ENCODE assay signal across 12 cellular contexts in genomic region chr3:42097166-42097946, GRCh38. TPM values are rescaled to one million over a fixed set of nuclear protein-coding genes. Genes with fewer than 3 reads are reported as not detected.
DNase-seq lines count a peak whose midpoint lies in the region; ATAC-seq and TF ChIP-seq lines count a peak whose summit lies in the region.
"Had no signal": no experiment of that assay in that cellular context is flagged by ENCODE, and none has a peak within 500 bp of the region (broad histone marks: within the 10 kb centered on the region; RNA-seq: fewer than 3 reads in every experiment).

No MANE protein-coding gene starts in this region.

- CTCF ChIA-PET in BJ (lab: Yijun Ruan, JAX) (interaction anchor here (0.5 to 4.0 kb wide), 6 partner anchors 13 to 214 kb away, joined by 3 to 25 read pairs (median 7); no protein-coding TSS in a partner anchor), Caco-2 (lab: Charles Lee) (no interaction called here)

- H3K27ac ChIP-seq in uterus = peak overlapping the region in 1 of 2 donors; percentile 38

- no peaks in the 10 kb centered on the region for H3K27me3 Mint-ChIP-seq in central memory CD8-positive, alpha-beta T cell
- no peaks in the 10 kb centered on the region for H3K27me3 Mint-ChIP-seq in osteocyte (ENCODE audit: unreplicated experiment)
- no peaks in the 10 kb centered on the region for H3K27me3 Mint-ChIP-seq in Caco-2 (ENCODE audit: insufficient read depth, unreplicated experiment)
- H3K27me3 Mint-ChIP-seq: naive thymus-derived CD4-positive, alpha-beta T cell had no signal

- no peaks in the 10 kb centered on the region for H3K9me3 ChIP-seq in Caco-2
- H3K9me3 ChIP-seq in uterus = no peaks in the 10 kb centered on the region

- peaks cover 7% of the 10 kb centered on the region for H3K36me3 Mint-ChIP-seq in central memory CD8-positive, alpha-beta T cell (ENCODE audit: insufficient read depth)
- H3K36me3 Mint-ChIP-seq in osteocyte (ENCODE audit: unreplicated experiment) = no peaks in the 10 kb centered on the region
- H3K36me3 Mint-ChIP-seq in Caco-2 (ENCODE audit: insufficient read depth, unreplicated experiment) = no peaks in the 10 kb centered on the region

- no peak for TF ChIP-seq CTCF in BJ (IDR thresholded peaks at IDR 0.05; ENCODE audit: insufficient read depth, low read depth, low read length)
- TF ChIP-seq CTCF in osteocyte (IDR thresholded peaks at IDR 0.05) = no peak
- no peak for TF ChIP-seq CTCF in Caco-2 (IDR thresholded peaks at IDR 0.05; ENCODE audit: insufficient read depth in 1 of 2, low read depth in 1 of 2, low read length in 1 of 2, severe bottlenecking in 1 of 2, unreplicated experiment in 1 of 2)
- TF ChIP-seq CTCF in uterus (IDR thresholded peaks at IDR 0.05) = peak in 1 of 4 experiments; percentile 4

- H3K36me3 ChIP-seq in BJ (ENCODE audit: control insufficient read depth, insufficient read depth, low read length) = no peaks in the 10 kb centered on the region
- H3K36me3 ChIP-seq in Caco-2 (ENCODE audit: control insufficient read depth, insufficient read depth, low read length) = no peaks in the 10 kb centered on the region; the same call in 1 of the 2 replicates
- H3K36me3 ChIP-seq in uterus = no peaks in the 10 kb centered on the region

- no peak for TF ChIP-seq POLR2A in uterus (IDR thresholded peaks at IDR 0.05)

- H3K9me3 Mint-ChIP-seq in central memory CD8-positive, alpha-beta T cell = no peaks in the 10 kb centered on the region
- no peaks in the 10 kb centered on the region for H3K9me3 Mint-ChIP-seq in osteocyte (ENCODE audit: unreplicated experiment)
- no peaks in the 10 kb centered on the region for H3K9me3 Mint-ChIP-seq in Caco-2 (ENCODE audit: unreplicated experiment)
- H3K9me3 Mint-ChIP-seq: naive thymus-derived CD4-positive, alpha-beta T cell had no signal

- H3K4me1 Mint-ChIP-seq in central memory CD8-positive, alpha-beta T cell = peaks cover 11% of the 10 kb centered on the region
- H3K4me1 Mint-ChIP-seq in osteocyte (ENCODE audit: unreplicated experiment) (peaks cover 54% of the 10 kb centered on the region), Caco-2 (ENCODE audit: low read depth, unreplicated experiment) (peaks cover 9% of the 10 kb centered on the region)

- H3K27me3 ChIP-seq in BJ (ENCODE audit: control insufficient read depth, insufficient read depth, low read length) (no peaks in the 10 kb centered on the region), Caco-2 (replicated peaks; ENCODE audit: control insufficient read depth, insufficient read depth, low read length) (no peaks in the 10 kb centered on the region), uterus (no peaks in the 10 kb centered on the region)

- peak overlapping the region; percentile 8 for H3K27ac Mint-ChIP-seq in central memory CD8-positive, alpha-beta T cell (ENCODE audit: low read depth)
- H3K27ac Mint-ChIP-seq in osteocyte (ENCODE audit: unreplicated experiment) (peak overlapping the region; percentile 5), Caco-2 (ENCODE audit: unreplicated experiment) (no peak overlapping the region)

- H3K4me1 ChIP-seq in Caco-2 (no peaks in the 10 kb centered on the region), uterus (peaks cover 0 to 18% of the 10 kb centered on the region in 2 donors)

- no peak for ATAC-seq in central memory CD8-positive, alpha-beta T cell (replicated peaks; ENCODE audit: extremely low read depth, poor library complexity, severe bottlenecking)
- no peak for ATAC-seq in GM19324 (IDR thresholded peaks at IDR 0.05; ENCODE audit: low FRiP score, unreplicated experiment)
- ATAC-seq: naive thymus-derived CD4-positive, alpha-beta T cell had no signal

- peak; percentile 71 for DNase-seq in BJ (ENCODE audit: low read depth)
- DNase-seq in M059J (ENCODE audit: low read depth) = peak; percentile 71
- no peak for DNase-seq in central memory CD8-positive, alpha-beta T cell (ENCODE audit: low spot score in 2 of 2)
- DNase-seq in osteocyte (ENCODE audit: extremely low spot score, unreplicated experiment) = no peak
- no peak for DNase-seq in NCI-H1105 treated with DMSO at 0.1 percent for 48 hours (lab: John Stamatoyannopoulos, UW)
- no peak for DNase-seq in Caco-2
- DNase-seq in uterus = no peak
- DNase-seq: activated CD8-positive, alpha-beta memory T cell treated with anti-CD3 and anti-CD28 coated beads, Interleukin-2, amount 50 U/mL, for 48 hours; DMS53; OCI-M1 had no signal

- no peak overlapping the region for H3K4me3 Mint-ChIP-seq in central memory CD8-positive, alpha-beta T cell
- H3K4me3 Mint-ChIP-seq in osteocyte (ENCODE audit: unreplicated experiment) = no peak overlapping the region
- H3K4me3 Mint-ChIP-seq in Caco-2 (ENCODE audit: unreplicated experiment) = no peak overlapping the region
- H3K4me3 Mint-ChIP-seq: naive thymus-derived CD4-positive, alpha-beta T cell had no signal

- H3K4me3 ChIP-seq in BJ (ENCODE audit: low read depth, low read length) (no peak overlapping the region), Caco-2 (ENCODE audit: low read depth, low read length) (no peak overlapping the region), uterus (no peak overlapping the region)

- intact Hi-C loops in Caco-2 (cut with micrococcal nuclease; ENCODE audit: unreplicated experiment) (loop anchor here (5.0 kb wide), 1 partner anchor 70 kb away; no protein-coding TSS in a partner anchor), uterus (cut with DNase I; ENCODE audit: low total_unique reads) (loop anchor here (10.0 kb wide), 1 partner anchor 203 kb away; no protein-coding TSS in a partner anchor)

- POLR2A ChIA-PET in BJ (lab: Charles Lee) (no interaction called here), Caco-2 (lab: Charles Lee) (no interaction called here)

- BruUV-seq in Caco-2 (replicated peaks; lab: Mats Ljungman, UMichigan) = no TSS peak

RNA-seq across cellular contexts. Expression of gene TRAK1, which starts 6.2 kb away (rescaled TPM):
- polyA plus RNA-seq in BJ (2011; rRNA removed) = 26.1 and 36.3 TPM in 2 replicates
- polyA minus RNA-seq in BJ (2011; rRNA and poly(A)+ RNA removed) = 31.1 and 31.8 TPM in 2 replicates
- 6.4 and 9.6 TPM in 2 replicates for total RNA-seq in M059J (2014; rRNA removed; shearing (Covaris generic))
- total RNA-seq in osteocyte = 30.7 and 35.7 TPM in 2 replicates
- total RNA-seq in Caco-2 (2022) = 33.3 TPM in 2 replicates
- total RNA-seq in uterus = 10 to 100 TPM; 14.3 to 37.5 (median 21.4) TPM

Comparison
In these comparisons a context has a peak if more than half of its experiments do, and no peak if none do; other contexts are left out.
1. DNase-seq: peak in BJ (single experiment) and M059J (single experiment); none in central memory CD8-positive, alpha-beta T cell (0 of 2), osteocyte (single experiment), NCI-H1105 treated with DMSO at 0.1 percent for 48 hours (single experiment), Caco-2 (0 of 2) and uterus (0 of 2).